ENCODE assay signal across 8 cellular contexts in the genomic region with DNA sequence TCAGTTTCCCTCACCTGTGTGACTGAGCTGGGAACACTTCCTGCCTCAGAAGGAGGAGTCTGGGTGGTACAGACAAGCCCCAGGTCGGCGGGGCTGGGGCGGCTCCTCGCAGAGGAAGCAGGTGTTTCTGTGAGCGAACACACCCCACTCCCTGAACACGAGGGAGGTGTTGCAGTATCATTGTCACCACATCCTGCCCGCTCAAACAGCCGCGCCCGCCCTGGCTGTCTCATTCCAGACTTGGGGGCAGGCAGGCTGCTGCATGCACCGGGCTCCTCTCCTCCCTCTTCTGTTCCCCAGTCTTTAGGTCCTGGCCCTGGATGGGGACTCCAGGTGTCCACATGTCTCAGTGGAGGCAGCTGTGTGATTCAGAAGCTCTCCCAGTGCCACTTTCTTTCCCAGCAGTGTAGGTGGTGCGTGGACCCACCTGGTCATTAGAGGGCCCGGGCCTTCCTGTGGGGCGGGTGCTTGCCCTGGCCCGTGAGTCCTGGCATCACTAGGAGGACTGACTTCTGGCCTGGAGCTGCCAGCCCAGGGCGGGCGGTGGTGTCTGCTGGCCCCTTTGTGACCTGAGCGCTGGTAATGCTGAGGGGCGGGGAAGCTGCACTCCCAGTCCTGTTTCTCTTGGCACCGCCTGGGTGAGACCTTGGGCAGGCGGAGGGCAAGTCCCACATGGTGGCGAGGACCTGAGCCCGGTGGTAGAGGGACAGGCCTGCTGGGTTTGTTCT.
DNase-seq lines count a peak whose midpoint lies in the region; ATAC-seq lines count a peak whose summit lies in the region.

No MANE protein-coding gene starts in this region.

- intact Hi-C loops in head of caudate nucleus (cut with DNase I): no loop called here

- DNase-seq in DMS153 (lab: John Stamatoyannopoulos, UW) (peak; percentile 82), Kasumi-1 (lab: John Stamatoyannopoulos, UW) (peak; percentile 40 to 56), head of caudate nucleus (peak in 37 of 42 donors; percentile 30 to 86 (median 62)), NCI-H1930 (lab: John Stamatoyannopoulos, UW) (no peak), NCI-H526 treated with DMSO at 0.1 percent for 48 hours (lab: John Stamatoyannopoulos, UW) (no peak)
- DNase-seq in activated CD8-positive, alpha-beta memory T cell treated with anti-CD3 and anti-CD28 coated beads for 48 hours (ENCODE audit: low read depth in 2 of 3, low spot score in 2 of 3): peak; percentile 60 to 75 (median 65)
- peak; percentile 55 to 74 (median 73) for DNase-seq in stimulated activated CD4-positive, alpha-beta T cell treated with anti-CD3 and anti-CD28 coated beads, TNF-alpha, amount 100 ng/mL, for 48 hours (ENCODE audit: low read depth in 3 of 3)

- peak; percentile 89 for ATAC-seq in GM21447 (IDR thresholded peaks at IDR 0.05; ENCODE audit: unreplicated experiment)

Comparison
In these comparisons a context has a peak if more than half of its experiments do, and no peak if none do; other contexts are left out.
1. DNase-seq: peak in DMS153 (single experiment), Kasumi-1 (2 of 2), activated CD8-positive, alpha-beta memory T cell treated with anti-CD3 and anti-CD28 coated beads for 48 hours (3 of 3), head of caudate nucleus (37 of 42) and stimulated activated CD4-positive, alpha-beta T cell treated with anti-CD3 and anti-CD28 coated beads, TNF-alpha, amount 100 ng/mL, for 48 hours (3 of 3); none in NCI-H1930 (0 of 2) and NCI-H526 treated with DMSO at 0.1 percent for 48 hours (single experiment).